ENCODE assay signal across 9 cellular contexts in genomic region chr9:137303031-137303892, GRCh38. TPM values are rescaled to one million over a fixed set of nuclear protein-coding genes. Genes with fewer than 3 reads are reported as not detected.
DNase-seq lines count a peak whose midpoint lies in the region; ATAC-seq, FAIRE-seq and TF ChIP-seq lines count a peak whose summit lies in the region.
"Had no signal": no experiment of that assay in that cellular context is flagged by ENCODE, and none has a peak within 500 bp of the region (broad histone marks: within the 10 kb centered on the region; RNA-seq: fewer than 3 reads in every experiment).

No MANE protein-coding gene starts in this region.

- no peak for FAIRE-seq in RCC 7860 (lab: Jason Lieb, UNC)

- H3K27me3 ChIP-seq in heart left ventricle (peaks cover 0 to 59% (median 6%) of the 10 kb centered on the region in 9 donors), psoas muscle (ENCODE audit: insufficient read depth in 3 of 3, low read length in 2 of 3) (peaks cover 0 to 64% (median 13%) of the 10 kb centered on the region in 3 donors)

- no TSS peak for BruUV-seq in OCI-LY7 (replicated peaks; lab: Mats Ljungman, UMichigan)

- CTCF ChIA-PET in OCI-LY7 (lab: Charles Lee; ENCODE audit: unreplicated experiment), result interaction anchor here (0.6 kb wide), 1 partner anchor 23 kb away, joined by 4 read pairs; no protein-coding TSS in a partner anchor

- H3K4me3 ChIP-seq in GM12864 (ENCODE audit: low read depth, low read length) (peak overlapping the region; percentile 53; the same call in 1 of the 2 replicates), OCI-LY7 (ENCODE audit: low read depth, low read length, poor library complexity, severe bottlenecking) (no peak overlapping the region), heart left ventricle (peak overlapping the region in 11 of 12 donors; percentile 42 to 68 (median 62)), psoas muscle (peak overlapping the region; percentile 62)

- no peak for TF ChIP-seq POLR2A in heart left ventricle (IDR thresholded peaks at IDR 0.05)

- no peaks in the 10 kb centered on the region for H4K20me1 ChIP-seq in OCI-LY7 (ENCODE audit: insufficient read depth, low read length)

- POLR2A ChIA-PET in OCI-LY7 (lab: Charles Lee), result interaction anchor here (1.1 kb wide), 1 partner anchor 119 kb away, joined by 3 read pairs; no protein-coding TSS in a partner anchor

- no peak overlapping the region for H2AFZ ChIP-seq in OCI-LY7 (ENCODE audit: low read length)

- H3K9me3 ChIP-seq in OCI-LY7 (ENCODE audit: low read length) (no peaks in the 10 kb centered on the region), heart left ventricle (no peaks in the 10 kb centered on the region), psoas muscle (no peaks in the 10 kb centered on the region)

- H3K4me1 ChIP-seq in OCI-LY7 (ENCODE audit: insufficient read depth, low read length, poor library complexity, severe bottlenecking) (peaks cover 45% of the 10 kb centered on the region), heart left ventricle (peaks cover 12 to 90% (median 50%) of the 10 kb centered on the region in 12 donors), psoas muscle (peaks cover 33% of the 10 kb centered on the region)

- H3K27ac ChIP-seq in OCI-LY7 (ENCODE audit: low read depth, low read length, poor library complexity, severe bottlenecking) (no peak overlapping the region), heart left ventricle (peak overlapping the region; percentile 55 to 97 (median 87)), psoas muscle (peak overlapping the region; percentile 69)

- WGBS in heart left ventricle, 4 donors, result 58 to 70% (median 65%) methylated on average over 12 to 27 of the region's 27 CpGs
- 72 to 73% (median 73%) methylated on average over 25 to 27 of the region's 27 CpGs for WGBS in psoas muscle, 3 donors

- intact Hi-C loops in OCI-LY7 (cut with micrococcal nuclease; ENCODE audit: unreplicated experiment), result loop anchor here (5.0 kb wide), 1 partner anchor 144 kb away; no protein-coding TSS in a partner anchor
- intact Hi-C loops in heart left ventricle (cut with DNase I), result loop anchor here in 3 of 10 donors (2.0 to 5.0 kb wide), 3 partner anchors 16 to 119 kb away; partner anchors contain the start of genes EXD3 (in 1 of the 3) and NOXA1 (in 1 of the 3)
- intact Hi-C loops in psoas muscle (cut with DNase I), result no loop called here

- no peak for DNase-seq in GM12864 (ENCODE audit: low read depth)
- no peak for DNase-seq in OCI-LY7 (ENCODE audit: low spot score)
- DNase-seq in heart left ventricle, result peak in 4 of 5 donors; percentile 23 to 51 (median 26)
- peak; percentile 15 to 49 for DNase-seq in psoas muscle
- DNase-seq in RCC 7860 (ENCODE audit: low spot score), result no peak
- DNase-seq in superior temporal gyrus (ENCODE audit: extremely low spot score), result no peak
- no peak for DNase-seq in NCI-H82 treated with DMSO at 0.1 percent for 48 hours (lab: John Stamatoyannopoulos, UW; ENCODE audit: unreplicated experiment)
- DNase-seq: effector memory CD4-positive, alpha-beta T cell had no signal

- H3K4me2 ChIP-seq in OCI-LY7 (ENCODE audit: low read length), result peak overlapping the region; percentile 60; the same call in 1 of the 2 replicates

- H3K9me2 ChIP-seq in OCI-LY7 (ENCODE audit: insufficient read depth, low read length), result no peaks in the 10 kb centered on the region

- TF ChIP-seq CTCF in GM12864 (IDR thresholded peaks at IDR 0.05; ENCODE audit: low read depth, low read length, missing control alignments), result no peak
- no peak for TF ChIP-seq CTCF in OCI-LY7 (conservative IDR thresholded peaks at IDR 0.05; ENCODE audit: low read length)
- TF ChIP-seq CTCF in heart left ventricle (IDR thresholded peaks at IDR 0.05), result no peak
- no peak for TF ChIP-seq CTCF in psoas muscle (IDR thresholded peaks at IDR 0.05)

- H3K36me3 ChIP-seq in OCI-LY7 (ENCODE audit: insufficient read depth, low read length) (no peaks in the 10 kb centered on the region), heart left ventricle (peaks cover 0 to 8% (median 0%) of the 10 kb centered on the region in 9 donors), psoas muscle (ENCODE audit: insufficient read depth in 1 of 2, low read depth in 1 of 2) (no peaks in the 10 kb centered on the region)

- H3K79me2 ChIP-seq in OCI-LY7 (ENCODE audit: insufficient read depth, low read depth, low read length), result no peaks in the 10 kb centered on the region

- no peak for ATAC-seq in heart left ventricle
- no peak for ATAC-seq in psoas muscle
- ATAC-seq in GM21515 (IDR thresholded peaks at IDR 0.05; ENCODE audit: unreplicated experiment), result no peak

RNA-seq across cellular contexts. Expression of gene NRARP, which starts 1.2 kb away (rescaled TPM):
- total RNA-seq in OCI-LY7 (2014; rRNA removed; shearing (Covaris generic)), result 6.9 TPM in 2 replicates
- 6.4 and 8.9 TPM in 2 replicates for total RNA-seq in OCI-LY7 (2022)
- total RNA-seq in heart left ventricle, result 10 to 100 TPM in 5 of 9 donors, 1 to 10 TPM in 4; 6.4 to 15.8 (median 10.3) TPM
- 1 to 10 TPM; 1.6 to 4.2 TPM for polyA plus RNA-seq in heart left ventricle
- 1 to 10 TPM; 3.5 to 7.5 (median 5.3) TPM for total RNA-seq in psoas muscle
- 1 to 10 TPM in 1 of 3 donors, under 1 TPM in 2; 0.73 to 1.4 (median 0.91) TPM for polyA plus RNA-seq in psoas muscle

RNA-seq across cellular contexts. Expression of gene TOR4A, which starts 25.7 kb away (rescaled TPM):
- total RNA-seq in OCI-LY7 (2014; rRNA removed; shearing (Covaris generic)), result 11.6 and 11.7 TPM in 2 replicates
- total RNA-seq in OCI-LY7 (2022), result 19.7 and 22.3 TPM in 2 replicates
- total RNA-seq in heart left ventricle, result 10 to 100 TPM; 14.0 to 46.4 (median 18.5) TPM
- 10 to 100 TPM in 1 of 2 donors, 1 to 10 TPM in 1; 6.6 to 16.3 TPM for polyA plus RNA-seq in heart left ventricle
- 1 to 10 TPM; 1.7 to 2.3 (median 2.1) TPM for total RNA-seq in psoas muscle
- polyA plus RNA-seq in psoas muscle, result 1 to 10 TPM in 2 of 3 donors, under 1 TPM in 1; 0.77 to 2.3 (median 1.1) TPM

RNA-seq across cellular contexts. Expression of gene NELFB, which starts 48.1 kb away (rescaled TPM):
- total RNA-seq in OCI-LY7 (2014; rRNA removed; shearing (Covaris generic)), result 59.5 and 62.6 TPM in 2 replicates
- total RNA-seq in OCI-LY7 (2022) (74.8 and 76.1 TPM in 2 replicates), heart left ventricle (10 to 100 TPM; 32.5 to 55.5 (median 38.1) TPM), psoas muscle (10 to 100 TPM; 39.1 to 53.7 (median 42.8) TPM)
- polyA plus RNA-seq in heart left ventricle (10 to 100 TPM; 31.4 to 77.8 TPM), psoas muscle (10 to 100 TPM; 43.2 to 74.3 (median 58.5) TPM)

RNA-seq across cellular contexts. Expression of gene STPG3, which starts 52.2 kb away (rescaled TPM):
- total RNA-seq in OCI-LY7 (2014; rRNA removed; shearing (Covaris generic)), result 0.73 TPM in 1 of 2 replicates, not detected in the other
- total RNA-seq in OCI-LY7 (2022) (1.7 and 2.7 TPM in 2 replicates), heart left ventricle (under 1 TPM in 2 of 9 donors, not detected in 7; 0.23 to 0.31 TPM), psoas muscle (not detected)
- polyA plus RNA-seq in heart left ventricle (under 1 TPM in 1 of 2 donors, not detected in 1; 0.61 TPM), psoas muscle (under 1 TPM in 1 of 3 donors, not detected in 2; 0.08 TPM)

Comparison
In these comparisons a context has a peak if more than half of its experiments do, and no peak if none do; other contexts are left out.
1. DNase-seq: peak in heart left ventricle (4 of 5) and psoas muscle (2 of 2); none in GM12864 (single experiment), OCI-LY7 (single experiment), RCC 7860 (single experiment), superior temporal gyrus (single experiment) and NCI-H82 treated with DMSO at 0.1 percent for 48 hours (single experiment).